1 cellular context compared by ENCODE assay signal in genomic region chr4:48003568-48003967, GRCh38.
TF ChIP-seq lines count a peak whose summit lies in the region.

No MANE protein-coding gene starts in this region.

TF ChIP-seq in SK-N-SH, 30 proteins besides CTCF, POLR2A, EP300 and RAD21:
- peak; percentile 61 for TF ChIP-seq SMC3 (IDR thresholded peaks at IDR 0.05; ENCODE audit: low read depth, low read length)
